1 cellular context compared by ENCODE assay signal in the genomic region with DNA sequence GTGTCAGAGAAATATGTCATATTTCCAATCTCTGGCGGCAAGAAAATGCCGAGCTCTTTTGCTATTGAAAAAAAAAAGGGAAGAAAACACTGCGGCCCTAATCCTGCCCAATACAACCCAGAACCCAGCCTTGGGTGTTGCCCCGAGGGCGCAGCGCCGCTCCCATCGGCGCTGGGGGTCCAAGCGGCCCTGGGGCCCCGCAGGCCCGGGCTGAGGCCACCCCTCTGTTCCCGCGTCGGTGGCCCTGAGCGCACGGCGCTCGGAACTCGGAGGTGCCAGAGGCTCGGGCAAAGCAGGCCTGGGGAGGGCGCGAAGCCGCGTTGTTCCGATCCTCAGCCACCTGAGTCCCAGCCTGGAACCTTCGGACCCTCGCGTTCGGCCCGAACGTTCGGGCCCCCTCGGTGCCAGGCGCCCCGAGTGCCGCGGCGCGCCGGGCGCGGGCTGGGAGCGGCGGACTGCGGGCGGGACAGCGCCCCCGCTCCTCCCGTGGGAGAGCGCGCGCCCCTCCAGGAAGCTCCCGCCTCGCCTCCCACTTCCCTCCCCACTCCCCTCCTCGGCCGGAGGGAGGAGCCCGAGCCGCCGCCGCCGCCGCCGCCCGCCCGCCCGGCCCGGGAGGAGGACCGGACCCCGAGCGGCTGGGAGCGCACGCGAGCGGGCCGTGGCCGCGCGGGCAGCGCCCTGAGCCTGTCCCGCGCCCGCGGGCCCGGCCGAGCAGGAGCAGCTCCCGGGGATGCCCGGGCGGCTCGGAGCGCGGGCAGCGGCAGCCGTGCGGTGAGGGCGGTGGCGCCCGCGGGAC.
TF ChIP-seq lines count a peak whose summit lies in the region.

A gene (plus strand): TSS at position 594 of the 796 bp plus-strand sequence. CDS start 18,160 bp downstream, outside the sequence.

TF ChIP-seq in HepG2, 621 proteins besides CTCF, POLR2A, EP300 and RAD21 (continued from another document and continues in another):
- TF ChIP-seq, protein P1, sequence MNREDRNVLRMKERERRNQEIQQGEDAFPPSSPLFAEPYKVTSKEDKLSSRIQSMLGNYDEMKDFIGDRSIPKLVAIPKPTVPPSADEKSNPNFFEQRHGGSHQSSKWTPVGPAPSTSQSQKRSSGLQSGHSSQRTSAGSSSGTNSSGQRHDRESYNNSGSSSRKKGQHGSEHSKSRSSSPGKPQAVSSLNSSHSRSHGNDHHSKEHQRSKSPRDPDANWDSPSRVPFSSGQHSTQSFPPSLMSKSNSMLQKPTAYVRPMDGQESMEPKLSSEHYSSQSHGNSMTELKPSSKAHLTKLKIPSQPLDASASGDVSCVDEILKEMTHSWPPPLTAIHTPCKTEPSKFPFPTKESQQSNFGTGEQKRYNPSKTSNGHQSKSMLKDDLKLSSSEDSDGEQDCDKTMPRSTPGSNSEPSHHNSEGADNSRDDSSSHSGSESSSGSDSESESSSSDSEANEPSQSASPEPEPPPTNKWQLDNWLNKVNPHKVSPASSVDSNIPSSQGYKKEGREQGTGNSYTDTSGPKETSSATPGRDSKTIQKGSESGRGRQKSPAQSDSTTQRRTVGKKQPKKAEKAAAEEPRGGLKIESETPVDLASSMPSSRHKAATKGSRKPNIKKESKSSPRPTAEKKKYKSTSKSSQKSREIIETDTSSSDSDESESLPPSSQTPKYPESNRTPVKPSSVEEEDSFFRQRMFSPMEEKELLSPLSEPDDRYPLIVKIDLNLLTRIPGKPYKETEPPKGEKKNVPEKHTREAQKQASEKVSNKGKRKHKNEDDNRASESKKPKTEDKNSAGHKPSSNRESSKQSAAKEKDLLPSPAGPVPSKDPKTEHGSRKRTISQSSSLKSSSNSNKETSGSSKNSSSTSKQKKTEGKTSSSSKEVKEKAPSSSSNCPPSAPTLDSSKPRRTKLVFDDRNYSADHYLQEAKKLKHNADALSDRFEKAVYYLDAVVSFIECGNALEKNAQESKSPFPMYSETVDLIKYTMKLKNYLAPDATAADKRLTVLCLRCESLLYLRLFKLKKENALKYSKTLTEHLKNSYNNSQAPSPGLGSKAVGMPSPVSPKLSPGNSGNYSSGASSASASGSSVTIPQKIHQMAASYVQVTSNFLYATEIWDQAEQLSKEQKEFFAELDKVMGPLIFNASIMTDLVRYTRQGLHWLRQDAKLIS (CRISPR knock-in tag; IDR thresholded peaks at IDR 0.05), result no peak
- no peak for TF ChIP-seq CC2D1A (CRISPR knock-in tag; IDR thresholded peaks at IDR 0.05)
- TF ChIP-seq, protein P2, sequence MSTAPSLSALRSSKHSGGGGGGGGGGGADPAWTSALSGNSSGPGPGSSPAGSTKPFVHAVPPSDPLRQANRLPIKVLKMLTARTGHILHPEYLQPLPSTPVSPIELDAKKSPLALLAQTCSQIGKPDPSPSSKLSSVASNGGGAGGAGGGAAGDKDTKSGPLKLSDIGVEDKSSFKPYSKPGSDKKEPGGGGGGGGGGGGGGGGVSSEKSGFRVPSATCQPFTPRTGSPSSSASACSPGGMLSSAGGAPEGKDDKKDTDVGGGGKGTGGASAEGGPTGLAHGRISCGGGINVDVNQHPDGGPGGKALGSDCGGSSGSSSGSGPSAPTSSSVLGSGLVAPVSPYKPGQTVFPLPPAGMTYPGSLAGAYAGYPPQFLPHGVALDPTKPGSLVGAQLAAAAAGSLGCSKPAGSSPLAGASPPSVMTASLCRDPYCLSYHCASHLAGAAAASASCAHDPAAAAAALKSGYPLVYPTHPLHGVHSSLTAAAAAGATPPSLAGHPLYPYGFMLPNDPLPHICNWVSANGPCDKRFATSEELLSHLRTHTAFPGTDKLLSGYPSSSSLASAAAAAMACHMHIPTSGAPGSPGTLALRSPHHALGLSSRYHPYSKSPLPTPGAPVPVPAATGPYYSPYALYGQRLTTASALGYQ (CRISPR knock-in tag; IDR thresholded peaks at IDR 0.05), result no peak
- TF ChIP-seq FOXA3 (CRISPR knock-in tag; IDR thresholded peaks at IDR 0.05), result 0 out of 2 replicates have a peak, but pooled peaks have one; percentile 6
- TF ChIP-seq PPARG (CRISPR knock-in tag; conservative IDR thresholded peaks at IDR 0.05), result no peak
- TF ChIP-seq, protein P3, sequence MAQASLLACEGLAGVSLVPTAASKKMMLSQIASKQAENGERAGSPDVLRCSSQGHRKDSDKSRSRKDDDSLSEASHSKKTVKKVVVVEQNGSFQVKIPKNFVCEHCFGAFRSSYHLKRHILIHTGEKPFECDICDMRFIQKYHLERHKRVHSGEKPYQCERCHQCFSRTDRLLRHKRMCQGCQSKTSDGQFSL (CRISPR knock-in tag; IDR thresholded peaks at IDR 0.05), result 0 out of 2 replicates have a peak, but pooled peaks have one; percentile 39
- TF ChIP-seq, protein P4, sequence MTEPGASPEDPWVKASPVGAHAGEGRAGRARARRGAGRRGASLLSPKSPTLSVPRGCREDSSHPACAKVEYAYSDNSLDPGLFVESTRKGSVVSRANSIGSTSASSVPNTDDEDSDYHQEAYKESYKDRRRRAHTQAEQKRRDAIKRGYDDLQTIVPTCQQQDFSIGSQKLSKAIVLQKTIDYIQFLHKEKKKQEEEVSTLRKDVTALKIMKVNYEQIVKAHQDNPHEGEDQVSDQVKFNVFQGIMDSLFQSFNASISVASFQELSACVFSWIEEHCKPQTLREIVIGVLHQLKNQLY (CRISPR knock-in tag; IDR thresholded peaks at IDR 0.05), result no peak
- TF ChIP-seq ZNF501 (CRISPR knock-in tag; IDR thresholded peaks at IDR 0.05), result no peak
- TF ChIP-seq ZNF589 (CRISPR knock-in tag; conservative IDR thresholded peaks at IDR 0.05), result no peak
- TF ChIP-seq, protein P5, sequence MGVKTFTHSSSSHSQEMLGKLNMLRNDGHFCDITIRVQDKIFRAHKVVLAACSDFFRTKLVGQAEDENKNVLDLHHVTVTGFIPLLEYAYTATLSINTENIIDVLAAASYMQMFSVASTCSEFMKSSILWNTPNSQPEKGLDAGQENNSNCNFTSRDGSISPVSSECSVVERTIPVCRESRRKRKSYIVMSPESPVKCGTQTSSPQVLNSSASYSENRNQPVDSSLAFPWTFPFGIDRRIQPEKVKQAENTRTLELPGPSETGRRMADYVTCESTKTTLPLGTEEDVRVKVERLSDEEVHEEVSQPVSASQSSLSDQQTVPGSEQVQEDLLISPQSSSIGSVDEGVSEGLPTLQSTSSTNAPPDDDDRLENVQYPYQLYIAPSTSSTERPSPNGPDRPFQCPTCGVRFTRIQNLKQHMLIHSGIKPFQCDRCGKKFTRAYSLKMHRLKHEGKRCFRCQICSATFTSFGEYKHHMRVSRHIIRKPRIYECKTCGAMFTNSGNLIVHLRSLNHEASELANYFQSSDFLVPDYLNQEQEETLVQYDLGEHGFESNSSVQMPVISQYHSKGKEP (CRISPR knock-in tag; IDR thresholded peaks at IDR 0.05), result no peak
- TF ChIP-seq, protein P6, sequence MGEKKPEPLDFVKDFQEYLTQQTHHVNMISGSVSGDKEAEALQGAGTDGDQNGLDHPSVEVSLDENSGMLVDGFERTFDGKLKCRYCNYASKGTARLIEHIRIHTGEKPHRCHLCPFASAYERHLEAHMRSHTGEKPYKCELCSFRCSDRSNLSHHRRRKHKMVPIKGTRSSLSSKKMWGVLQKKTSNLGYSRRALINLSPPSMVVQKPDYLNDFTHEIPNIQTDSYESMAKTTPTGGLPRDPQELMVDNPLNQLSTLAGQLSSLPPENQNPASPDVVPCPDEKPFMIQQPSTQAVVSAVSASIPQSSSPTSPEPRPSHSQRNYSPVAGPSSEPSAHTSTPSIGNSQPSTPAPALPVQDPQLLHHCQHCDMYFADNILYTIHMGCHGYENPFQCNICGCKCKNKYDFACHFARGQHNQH (CRISPR knock-in tag; IDR thresholded peaks at IDR 0.05), result no peak
- TF ChIP-seq, protein P7, sequence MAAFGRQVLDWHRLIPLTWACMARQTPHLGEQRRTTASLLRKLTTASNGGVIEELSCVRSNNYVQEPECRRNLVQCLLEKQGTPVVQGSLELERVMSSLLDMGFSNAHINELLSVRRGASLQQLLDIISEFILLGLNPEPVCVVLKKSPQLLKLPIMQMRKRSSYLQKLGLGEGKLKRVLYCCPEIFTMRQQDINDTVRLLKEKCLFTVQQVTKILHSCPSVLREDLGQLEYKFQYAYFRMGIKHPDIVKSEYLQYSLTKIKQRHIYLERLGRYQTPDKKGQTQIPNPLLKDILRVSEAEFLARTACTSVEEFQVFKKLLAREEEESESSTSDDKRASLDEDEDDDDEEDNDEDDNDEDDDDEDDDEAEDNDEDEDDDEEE (CRISPR knock-in tag; IDR thresholded peaks at IDR 0.05), result no peak
- no peak for TF ChIP-seq SOX6 (IDR thresholded peaks at IDR 0.05)
- TF ChIP-seq SOX6 (CRISPR knock-in tag; IDR thresholded peaks at IDR 0.05), result no peak
- TF ChIP-seq, protein P8, sequence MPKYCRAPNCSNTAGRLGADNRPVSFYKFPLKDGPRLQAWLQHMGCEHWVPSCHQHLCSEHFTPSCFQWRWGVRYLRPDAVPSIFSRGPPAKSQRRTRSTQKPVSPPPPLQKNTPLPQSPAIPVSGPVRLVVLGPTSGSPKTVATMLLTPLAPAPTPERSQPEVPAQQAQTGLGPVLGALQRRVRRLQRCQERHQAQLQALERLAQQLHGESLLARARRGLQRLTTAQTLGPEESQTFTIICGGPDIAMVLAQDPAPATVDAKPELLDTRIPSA (CRISPR knock-in tag; IDR thresholded peaks at IDR 0.05; ENCODE audit: borderline replicate concordance), result no peak
- TF ChIP-seq CREB1 (IDR thresholded peaks at IDR 0.05), result no peak
- no peak for TF ChIP-seq CREB1 (CRISPR knock-in tag; IDR thresholded peaks at IDR 0.05)
- TF ChIP-seq NFE2 (CRISPR knock-in tag; IDR thresholded peaks at IDR 0.05), result no peak
- TF ChIP-seq, protein P9, sequence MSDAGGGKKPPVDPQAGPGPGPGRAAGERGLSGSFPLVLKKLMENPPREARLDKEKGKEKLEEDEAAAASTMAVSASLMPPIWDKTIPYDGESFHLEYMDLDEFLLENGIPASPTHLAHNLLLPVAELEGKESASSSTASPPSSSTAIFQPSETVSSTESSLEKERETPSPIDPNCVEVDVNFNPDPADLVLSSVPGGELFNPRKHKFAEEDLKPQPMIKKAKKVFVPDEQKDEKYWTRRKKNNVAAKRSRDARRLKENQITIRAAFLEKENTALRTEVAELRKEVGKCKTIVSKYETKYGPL (CRISPR knock-in tag; IDR thresholded peaks at IDR 0.05), result no peak
- no peak for TF ChIP-seq RAD51 (IDR thresholded peaks at IDR 0.05; ENCODE audit: borderline replicate concordance)
- peak; percentile 21 for TF ChIP-seq YY1 (IDR thresholded peaks at IDR 0.05; ENCODE audit: insufficient read depth, insufficient replicate concordance, low read depth, low read length)
- TF ChIP-seq ZNF572 (CRISPR knock-in tag; IDR thresholded peaks at IDR 0.05), result no peak
- TF ChIP-seq ARNTL (CRISPR knock-in tag; IDR thresholded peaks at IDR 0.05), result no peak
- no peak for TF ChIP-seq KDM5A (IDR thresholded peaks at IDR 0.05; ENCODE audit: borderline replicate concordance, low read length)
- TF ChIP-seq CBX2 (IDR thresholded peaks at IDR 0.05; ENCODE audit: low read depth, low read length), result no peak
- no peak for TF ChIP-seq CBX2 (CRISPR knock-in tag; IDR thresholded peaks at IDR 0.05; ENCODE audit: low read depth)
- TF ChIP-seq MAZ (IDR thresholded peaks at IDR 0.05; ENCODE audit: borderline replicate concordance, low read depth, low read length), result no peak
- TF ChIP-seq MAZ (CRISPR knock-in tag; IDR thresholded peaks at IDR 0.05; ENCODE audit: low read depth), result no peak; the same call in 1 of the 2 replicates
- TF ChIP-seq, protein P10, sequence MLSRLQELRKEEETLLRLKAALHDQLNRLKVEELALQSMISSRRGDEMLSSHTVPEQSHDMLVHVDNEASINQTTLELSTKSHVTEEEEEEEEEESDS (CRISPR knock-in tag; IDR thresholded peaks at IDR 0.05; ENCODE audit: borderline replicate concordance), result no peak
- TF ChIP-seq, protein P11, sequence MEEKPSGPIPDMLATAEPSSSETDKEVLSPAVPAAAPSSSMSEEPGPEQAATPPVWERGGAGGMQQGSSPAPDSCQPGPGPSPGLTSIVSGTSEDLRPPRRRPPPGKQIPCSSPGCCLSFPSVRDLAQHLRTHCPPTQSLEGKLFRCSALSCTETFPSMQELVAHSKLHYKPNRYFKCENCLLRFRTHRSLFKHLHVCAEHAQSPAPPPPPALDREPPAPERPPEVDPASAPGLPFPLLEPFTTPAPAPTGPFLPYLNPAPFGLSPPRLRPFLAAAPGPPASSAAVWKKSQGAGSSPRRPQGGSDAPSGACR (CRISPR knock-in tag; IDR thresholded peaks at IDR 0.05), result no peak
- TF ChIP-seq WIZ (CRISPR knock-in tag; IDR thresholded peaks at IDR 0.05), result no peak
- no peak for TF ChIP-seq PCBP1 (IDR thresholded peaks at IDR 0.05; ENCODE audit: borderline replicate concordance, low read depth, low read length)
- TF ChIP-seq, protein P12, sequence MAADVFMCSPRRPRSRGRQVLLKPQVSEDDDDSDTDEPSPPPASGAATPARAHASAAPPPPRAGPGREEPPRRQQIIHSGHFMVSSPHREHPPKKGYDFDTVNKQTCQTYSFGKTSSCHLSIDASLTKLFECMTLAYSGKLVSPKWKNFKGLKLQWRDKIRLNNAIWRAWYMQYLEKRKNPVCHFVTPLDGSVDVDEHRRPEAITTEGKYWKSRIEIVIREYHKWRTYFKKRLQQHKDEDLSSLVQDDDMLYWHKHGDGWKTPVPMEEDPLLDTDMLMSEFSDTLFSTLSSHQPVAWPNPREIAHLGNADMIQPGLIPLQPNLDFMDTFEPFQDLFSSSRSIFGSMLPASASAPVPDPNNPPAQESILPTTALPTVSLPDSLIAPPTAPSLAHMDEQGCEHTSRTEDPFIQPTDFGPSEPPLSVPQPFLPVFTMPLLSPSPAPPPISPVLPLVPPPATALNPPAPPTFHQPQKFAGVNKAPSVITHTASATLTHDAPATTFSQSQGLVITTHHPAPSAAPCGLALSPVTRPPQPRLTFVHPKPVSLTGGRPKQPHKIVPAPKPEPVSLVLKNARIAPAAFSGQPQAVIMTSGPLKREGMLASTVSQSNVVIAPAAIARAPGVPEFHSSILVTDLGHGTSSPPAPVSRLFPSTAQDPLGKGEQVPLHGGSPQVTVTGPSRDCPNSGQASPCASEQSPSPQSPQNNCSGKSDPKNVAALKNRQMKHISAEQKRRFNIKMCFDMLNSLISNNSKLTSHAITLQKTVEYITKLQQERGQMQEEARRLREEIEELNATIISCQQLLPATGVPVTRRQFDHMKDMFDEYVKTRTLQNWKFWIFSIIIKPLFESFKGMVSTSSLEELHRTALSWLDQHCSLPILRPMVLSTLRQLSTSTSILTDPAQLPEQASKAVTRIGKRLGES (CRISPR knock-in tag; IDR thresholded peaks at IDR 0.05; ENCODE audit: borderline replicate concordance), result no peak
- no peak for TF ChIP-seq ZNF329 (CRISPR knock-in tag; IDR thresholded peaks at IDR 0.05; ENCODE audit: low read depth)
- TF ChIP-seq, protein P13, sequence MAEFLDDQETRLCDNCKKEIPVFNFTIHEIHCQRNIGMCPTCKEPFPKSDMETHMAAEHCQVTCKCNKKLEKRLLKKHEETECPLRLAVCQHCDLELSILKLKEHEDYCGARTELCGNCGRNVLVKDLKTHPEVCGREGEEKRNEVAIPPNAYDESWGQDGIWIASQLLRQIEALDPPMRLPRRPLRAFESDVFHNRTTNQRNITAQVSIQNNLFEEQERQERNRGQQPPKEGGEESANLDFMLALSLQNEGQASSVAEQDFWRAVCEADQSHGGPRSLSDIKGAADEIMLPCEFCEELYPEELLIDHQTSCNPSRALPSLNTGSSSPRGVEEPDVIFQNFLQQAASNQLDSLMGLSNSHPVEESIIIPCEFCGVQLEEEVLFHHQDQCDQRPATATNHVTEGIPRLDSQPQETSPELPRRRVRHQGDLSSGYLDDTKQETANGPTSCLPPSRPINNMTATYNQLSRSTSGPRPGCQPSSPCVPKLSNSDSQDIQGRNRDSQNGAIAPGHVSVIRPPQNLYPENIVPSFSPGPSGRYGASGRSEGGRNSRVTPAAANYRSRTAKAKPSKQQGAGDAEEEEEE (CRISPR knock-in tag; IDR thresholded peaks at IDR 0.05; ENCODE audit: borderline replicate concordance), result no peak
- TF ChIP-seq ZNF44 (CRISPR knock-in tag; IDR thresholded peaks at IDR 0.05), result no peak
- TF ChIP-seq STAT5B (CRISPR knock-in tag; IDR thresholded peaks at IDR 0.05), result no peak
- TF ChIP-seq NFATC3 (CRISPR knock-in tag; IDR thresholded peaks at IDR 0.05), result no peak
